15 cellular contexts compared by ENCODE assay signal in the genomic region with DNA sequence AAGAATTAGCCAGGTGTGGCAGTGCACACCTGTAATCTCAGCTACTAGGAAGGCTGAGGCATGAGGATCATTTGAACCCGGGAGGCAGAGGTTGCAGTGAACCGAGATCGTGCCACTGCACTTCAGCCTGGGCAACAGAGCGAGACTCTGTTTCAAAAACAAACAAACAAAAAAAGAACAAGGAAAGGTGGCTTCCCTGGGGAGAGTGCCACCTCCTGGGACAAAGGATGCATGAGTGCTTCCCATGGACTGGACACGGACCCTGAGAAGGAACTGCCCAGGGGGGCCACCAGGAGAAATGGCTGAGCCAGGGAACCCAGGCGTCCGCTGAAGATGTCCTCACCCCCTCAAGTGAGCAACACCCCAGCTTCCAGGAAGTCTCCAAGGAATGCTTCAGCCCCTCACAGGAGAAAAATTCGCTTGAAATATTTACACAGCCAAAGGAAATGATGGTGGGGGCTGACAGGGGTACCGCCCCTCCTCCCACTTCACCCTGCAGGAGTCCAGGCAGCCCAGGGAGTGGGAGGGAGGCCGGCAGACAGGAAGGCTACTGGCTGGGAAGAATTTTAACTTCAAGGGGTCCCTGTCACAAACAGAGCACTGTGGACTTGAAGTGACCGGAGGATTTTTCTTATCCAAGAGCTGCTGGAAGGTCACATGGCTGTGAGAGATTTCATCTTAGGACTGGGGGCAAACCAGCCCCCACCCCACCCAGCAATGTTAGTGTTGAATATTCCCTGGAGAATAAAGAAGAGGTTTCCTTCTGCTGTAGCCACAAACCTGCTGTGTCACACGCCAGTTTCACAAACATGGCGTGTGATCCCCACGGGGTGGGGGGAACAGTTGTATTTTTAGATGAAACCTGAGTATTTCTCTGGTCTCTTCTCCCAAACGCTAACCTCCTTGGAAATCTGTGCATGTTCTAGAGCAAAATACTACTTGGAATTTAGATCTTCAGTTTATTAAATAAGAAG.
DNase-seq lines count a peak whose midpoint lies in the region; ATAC-seq and TF ChIP-seq lines count a peak whose summit lies in the region.
"Had no signal": no experiment of that assay in that cellular context is flagged by ENCODE, and none has a peak within 500 bp of the region (broad histone marks: within the 10 kb centered on the region; RNA-seq: fewer than 3 reads in every experiment).

No MANE protein-coding gene starts in this region.

- H3K27ac Mint-ChIP-seq in brain: peak overlapping the region in 4 of 5 experiments; percentile 20 to 81 (median 58)
- H3K27ac Mint-ChIP-seq in CD8-positive, alpha-beta T cell: no peak overlapping the region
- H3K27ac Mint-ChIP-seq: T-helper 17 cell had no signal

- CTCF ChIA-PET in CD8-positive, alpha-beta T cell (lab: Charles Lee): interaction anchor here (0.6 to 1.3 kb wide), 3 partner anchors 9 to 336 kb away, joined by 3 read pairs; no protein-coding TSS in a partner anchor

- WGBS in heart left ventricle, 4 donors: 35 to 50% (median 42%) methylated on average over 15 of the region's 15 CpGs
- WGBS in right lobe of liver (ENCODE audit: insufficient coverage, low coverage, low lambda C conversion rate, missing lambda C conversion rate): 46% methylated on average over 14 of the region's 15 CpGs

- H3K36me3 Mint-ChIP-seq in brain: no peaks in the 10 kb centered on the region
- H3K36me3 Mint-ChIP-seq in CD8-positive, alpha-beta T cell: no peaks in the 10 kb centered on the region

- peaks cover 30% of the 10 kb centered on the region for H3K4me1 Mint-ChIP-seq in brain
- H3K4me1 Mint-ChIP-seq in CD8-positive, alpha-beta T cell (ENCODE audit: low read depth): no peaks in the 10 kb centered on the region
- H3K4me1 Mint-ChIP-seq: T-helper 17 cell had no signal

- no peaks in the 10 kb centered on the region for H3K9me3 ChIP-seq in heart left ventricle
- H3K9me3 ChIP-seq in right lobe of liver: no peaks in the 10 kb centered on the region
- no peaks in the 10 kb centered on the region for H3K9me3 ChIP-seq in CD8-positive, alpha-beta T cell (ENCODE audit: low read length)
- H3K9me3 ChIP-seq: spleen had no signal

- peak overlapping the region in 1 of 5 experiments; percentile 49 for H3K4me3 Mint-ChIP-seq in brain
- no peak overlapping the region for H3K4me3 Mint-ChIP-seq in CD8-positive, alpha-beta T cell
- H3K4me3 Mint-ChIP-seq: T-helper 17 cell had no signal

- intact Hi-C loops in heart left ventricle (cut with DNase I) (loop anchor here in 4 of 10 donors (2.0 to 10.0 kb wide), 4 partner anchors 36 to 158 kb away; no protein-coding TSS in a partner anchor), cardiac septum (cut with DNase I) (loop anchor here (2.0 kb wide), 1 partner anchor 64 kb away; no protein-coding TSS in a partner anchor), right lobe of liver (cut with DNase I) (no loop called here)
- intact Hi-C loops in CD8-positive, alpha-beta T cell (cut with DNase I, micrococcal nuclease): no loop called here

- peak in 4 of 12 donors; percentile 4 to 39 (median 23) for TF ChIP-seq CTCF in heart left ventricle (IDR thresholded peaks at IDR 0.05)
- TF ChIP-seq CTCF in brain (conservative IDR thresholded peaks at IDR 0.05): no peak
- TF ChIP-seq CTCF in right lobe of liver (IDR thresholded peaks at IDR 0.05): peak; percentile 7 to 26 (median 14)
- TF ChIP-seq CTCF in CD8-positive, alpha-beta T cell (IDR thresholded peaks at IDR 0.05): no peak

- H3K27me3 ChIP-seq in heart left ventricle (peaks cover 0 to 5% (median 0%) of the 10 kb centered on the region in 9 donors), right lobe of liver (no peaks in the 10 kb centered on the region)
- H3K27me3 ChIP-seq in CD8-positive, alpha-beta T cell (ENCODE audit: insufficient read depth, low read length): no peaks in the 10 kb centered on the region

- no peak overlapping the region for H3K4me3 ChIP-seq in heart left ventricle
- H3K4me3 ChIP-seq in right lobe of liver: no peak overlapping the region
- H3K4me3 ChIP-seq in CD8-positive, alpha-beta T cell (ENCODE audit: low read depth, low read length): no peak overlapping the region
- H3K4me3 ChIP-seq: spleen had no signal

- H3K9me3 Mint-ChIP-seq in brain: no peaks in the 10 kb centered on the region
- H3K9me3 Mint-ChIP-seq in CD8-positive, alpha-beta T cell: no peaks in the 10 kb centered on the region

- H3K36me3 ChIP-seq in heart left ventricle: no peaks in the 10 kb centered on the region
- no peaks in the 10 kb centered on the region for H3K36me3 ChIP-seq in right lobe of liver
- no peaks in the 10 kb centered on the region for H3K36me3 ChIP-seq in CD8-positive, alpha-beta T cell (ENCODE audit: insufficient read depth, low read length)
- H3K36me3 ChIP-seq: spleen had no signal

- TF ChIP-seq POLR2A in heart left ventricle (IDR thresholded peaks at IDR 0.05): no peak
- no peak for TF ChIP-seq POLR2A in right lobe of liver (IDR thresholded peaks at IDR 0.05)

- H3K4me1 ChIP-seq in heart left ventricle (peaks cover 0 to 26% (median 18%) of the 10 kb centered on the region in 12 donors), right lobe of liver (peaks cover 0 to 55% (median 26%) of the 10 kb centered on the region in 4 donors)
- H3K4me1 ChIP-seq in CD8-positive, alpha-beta T cell (ENCODE audit: insufficient read depth, low read length): no peaks in the 10 kb centered on the region

- POLR2A ChIA-PET in CD8-positive, alpha-beta T cell (lab: Charles Lee): no interaction called here

- peak in 1 of 5 donors; percentile 10 for DNase-seq in heart left ventricle
- no peak for DNase-seq in cardiac septum (ENCODE audit: low spot score)
- DNase-seq in right lobe of liver: no peak
- no peak for DNase-seq in NCI-H524 (lab: John Stamatoyannopoulos, UW)
- DNase-seq in CD8-positive, alpha-beta T cell: no peak
- no peak for DNase-seq in GOT3 (lab: John Stamatoyannopoulos, UW)
- DNase-seq: activated CD8-positive, alpha-beta memory T cell treated with anti-CD3 and anti-CD28 coated beads, Interleukin-2, amount 50 U/mL, for 48 hours; AML-193; central memory CD4-positive, alpha-beta T cell; KBM-7; NCI-H82; spleen; T-helper 17 cell had no signal

- ATAC-seq in heart left ventricle (peak in 3 of 4 donors; percentile 22 to 33 (median 22)), right lobe of liver (peak in 2 of 4 donors; percentile 3 to 5), HG02642 (IDR thresholded peaks at IDR 0.05; ENCODE audit: poor library complexity, unreplicated experiment) (no peak)
- no peak for ATAC-seq in CD8-positive, alpha-beta T cell
- ATAC-seq: T-helper 17 cell had no signal

- peaks cover 10% of the 10 kb centered on the region for H3K27me3 Mint-ChIP-seq in brain
- no peaks in the 10 kb centered on the region for H3K27me3 Mint-ChIP-seq in CD8-positive, alpha-beta T cell (ENCODE audit: low read depth)

- peak overlapping the region in 8 of 12 donors; percentile 27 to 71 (median 49) for H3K27ac ChIP-seq in heart left ventricle
- H3K27ac ChIP-seq in right lobe of liver: peak overlapping the region; percentile 77 to 94 (median 88)
- no peak overlapping the region for H3K27ac ChIP-seq in CD8-positive, alpha-beta T cell (ENCODE audit: low read depth, low read length)
- H3K27ac ChIP-seq: spleen had no signal

Comparison
In these comparisons a context has a peak if more than half of its experiments do, and no peak if none do; other contexts are left out.
1. ATAC-seq: peak in heart left ventricle (3 of 4); none in HG02642 (single experiment) and CD8-positive, alpha-beta T cell (single experiment).
2. CTCF ChIP-seq: peak in right lobe of liver (4 of 4); none in brain (0 of 2) and CD8-positive, alpha-beta T cell (single experiment).